ENCODE assay signal across 24 cellular contexts in genomic region chr5:123753349-123754166, GRCh38.
DNase-seq lines count a peak whose midpoint lies in the region; ATAC-seq and TF ChIP-seq lines count a peak whose summit lies in the region.
"Had no signal": no experiment of that assay in that cellular context is flagged by ENCODE, and none has a peak within 500 bp of the region (broad histone marks: within the 10 kb centered on the region; RNA-seq: fewer than 3 reads in every experiment).

No MANE protein-coding gene starts in this region.

- intact Hi-C loops in A673 (cut with micrococcal nuclease; ENCODE audit: unreplicated experiment) = no loop called here
- intact Hi-C loops in aorta (cut with DNase I) = no loop called here

- peak overlapping the region; percentile 77 for H3K4me3 Mint-ChIP-seq in neural crest cell
- H3K4me3 Mint-ChIP-seq: activated B cell treated with CpG ODN at 0.5 μM for 24 hours; activated naive CD4-positive, alpha-beta T cell treated with anti-CD3 and anti-CD28 coated beads, Interleukin-2, amount 50 U/mL, for 24 hours had no signal

- no peak overlapping the region for H3K4me2 ChIP-seq in SK-N-SH

- no peaks in the 10 kb centered on the region for H3K79me2 ChIP-seq in SK-N-SH (ENCODE audit: insufficient read depth)

- no peaks in the 10 kb centered on the region for H4K20me1 ChIP-seq in SK-N-SH (ENCODE audit: insufficient read depth)

- no peak for TF ChIP-seq EP300 in SK-N-SH (IDR thresholded peaks at IDR 0.05; ENCODE audit: borderline replicate concordance in 1 of 2, low read depth in 1 of 2, low read length in 1 of 2)

- no peak for ATAC-seq in aorta (ENCODE audit: low FRiP score)
- ATAC-seq in GM18498 (IDR thresholded peaks at IDR 0.05; ENCODE audit: unreplicated experiment) = no peak
- ATAC-seq in HG02973 (IDR thresholded peaks at IDR 0.05; ENCODE audit: unreplicated experiment) = no peak

- H3K9me3 Mint-ChIP-seq in neural crest cell = peaks cover 1% of the 10 kb centered on the region
- H3K9me3 Mint-ChIP-seq: activated naive CD4-positive, alpha-beta T cell treated with anti-CD3 and anti-CD28 coated beads, Interleukin-2, amount 50 U/mL, for 24 hours had no signal

- H3K4me1 Mint-ChIP-seq in neural crest cell = peaks cover 53% of the 10 kb centered on the region
- H3K4me1 Mint-ChIP-seq: activated B cell treated with CpG ODN at 0.5 μM for 24 hours; activated naive CD4-positive, alpha-beta T cell treated with anti-CD3 and anti-CD28 coated beads, Interleukin-2, amount 50 U/mL, for 24 hours had no signal

- no peaks in the 10 kb centered on the region for H3K9me2 ChIP-seq in SK-N-SH

- no peak for TF ChIP-seq CTCF in A673 (conservative IDR thresholded peaks at IDR 0.05; ENCODE audit: low read depth, low read length)
- TF ChIP-seq CTCF in SK-N-SH (IDR thresholded peaks at IDR 0.05) = no peak
- no peak for TF ChIP-seq CTCF in neural crest cell (conservative IDR thresholded peaks at IDR 0.05)

- H3K27me3 ChIP-seq in A673 (replicated peaks; ENCODE audit: insufficient read depth, low read depth, low read length, poor library complexity) (no peaks in the 10 kb centered on the region), SK-N-SH (ENCODE audit: insufficient read depth) (no peaks in the 10 kb centered on the region), ectodermal cell (ENCODE audit: control insufficient read depth, insufficient read depth, low read length, poor library complexity, severe bottlenecking) (no peaks in the 10 kb centered on the region), aorta (ENCODE audit: control insufficient read depth in 1 of 2, insufficient read depth in 2 of 2, low read length in 1 of 2) (no peaks in the 10 kb centered on the region)
- H3K27me3 ChIP-seq: ascending aorta, heart left ventricle, MG63, SJCRH30 had no signal

- H3K27me3 Mint-ChIP-seq in neural crest cell (ENCODE audit: low read depth) = no peaks in the 10 kb centered on the region
- H3K27me3 Mint-ChIP-seq: activated B cell treated with CpG ODN at 0.5 μM for 24 hours; activated naive CD4-positive, alpha-beta T cell treated with anti-CD3 and anti-CD28 coated beads, Interleukin-2, amount 50 U/mL, for 24 hours had no signal

- H3K9me3 ChIP-seq in A673 (ENCODE audit: low read depth, low read length, poor library complexity, severe bottlenecking) = no peaks in the 10 kb centered on the region
- no peaks in the 10 kb centered on the region for H3K9me3 ChIP-seq in SK-N-SH
- H3K9me3 ChIP-seq in ectodermal cell (ENCODE audit: control insufficient read depth, low read length) = no peaks in the 10 kb centered on the region
- H3K9me3 ChIP-seq in aorta (ENCODE audit: control insufficient read depth, low read length) = no peaks in the 10 kb centered on the region
- H3K9me3 ChIP-seq: ascending aorta, psoas muscle, SJCRH30, thoracic aorta had no signal

- H3K36me3 Mint-ChIP-seq in neural crest cell (ENCODE audit: low read depth) = peaks cover 3% of the 10 kb centered on the region
- H3K36me3 Mint-ChIP-seq: activated naive CD4-positive, alpha-beta T cell treated with anti-CD3 and anti-CD28 coated beads, Interleukin-2, amount 50 U/mL, for 24 hours had no signal

- H3K9ac ChIP-seq in SK-N-SH = no peak overlapping the region; the same call in 1 of the 2 replicates

- H3K4me1 ChIP-seq in A673 (ENCODE audit: insufficient read depth, low read length, poor library complexity, severe bottlenecking) = peaks cover 20% of the 10 kb centered on the region
- peaks cover 27 to 43% of the 10 kb centered on the region in 2 experiments for H3K4me1 ChIP-seq in SK-N-SH (ENCODE audit: control insufficient read depth in 1 of 2, insufficient read depth in 2 of 2, low read depth in 1 of 2, low read length in 1 of 2)
- H3K4me1 ChIP-seq in ectodermal cell (ENCODE audit: control insufficient read depth, insufficient read depth, low read length) = peaks cover 22% of the 10 kb centered on the region
- peaks cover 0 to 3% of the 10 kb centered on the region in 2 donors for H3K4me1 ChIP-seq in aorta (ENCODE audit: control insufficient read depth in 1 of 2, insufficient read depth in 2 of 2, low read length in 2 of 2)

- TF ChIP-seq RAD21 in SK-N-SH (IDR thresholded peaks at IDR 0.05; ENCODE audit: low read length) = no peak

- CTCF ChIA-PET in A673 (lab: Charles Lee) (no interaction called here), SK-N-SH (lab: Yijun Ruan, JAX) (interaction anchor here (1.3 kb wide), 1 partner anchor 83 kb away, joined by 3 read pairs; no protein-coding TSS in a partner anchor)

- H2AFZ ChIP-seq in SK-N-SH (ENCODE audit: low read depth) = peak overlapping the region; percentile 58; the same call in 1 of the 2 replicates

- H3K4me3 ChIP-seq in A673 (ENCODE audit: low read depth, low read length, poor library complexity, severe bottlenecking) = no peak overlapping the region
- no peak overlapping the region for H3K4me3 ChIP-seq in SK-N-SH (ENCODE audit: low read depth in 2 of 2, low read length in 1 of 2)
- H3K4me3 ChIP-seq in ectodermal cell (ENCODE audit: insufficient read depth, low read depth, low read length) = no peak overlapping the region
- H3K4me3 ChIP-seq in aorta (ENCODE audit: low read length in 2 of 2) = no peak overlapping the region
- H3K4me3 ChIP-seq: ascending aorta, heart left ventricle, MG63, psoas muscle, thoracic aorta had no signal

- BruUV-seq in A673 (replicated peaks; lab: Mats Ljungman, UMichigan) = no TSS peak

- POLR2A ChIA-PET in A673 (lab: Charles Lee; ENCODE audit: low non-redundant PET) (no interaction called here), SK-N-SH (lab: Yijun Ruan, JAX) (no interaction called here)

- peaks cover 51% of the 10 kb centered on the region for H3F3A ChIP-seq in SK-N-SH (replicated peaks; ENCODE audit: insufficient read depth)

- H3K36me3 ChIP-seq in A673 (ENCODE audit: insufficient read depth, low read length, poor library complexity, severe bottlenecking) (no peaks in the 10 kb centered on the region), SK-N-SH (replicated peaks in 1 of 2; ENCODE audit: control insufficient read depth in 1 of 2, insufficient read depth in 2 of 2, low read length in 1 of 2) (peaks cover 0 to 2% of the 10 kb centered on the region in 2 experiments), ectodermal cell (ENCODE audit: control insufficient read depth, insufficient read depth, low read length) (no peaks in the 10 kb centered on the region), aorta (ENCODE audit: control insufficient read depth in 1 of 2, insufficient read depth in 2 of 2, low read length in 1 of 2) (no peaks in the 10 kb centered on the region)
- H3K36me3 ChIP-seq: ascending aorta, heart left ventricle, MG63, SJCRH30, thoracic aorta had no signal

- H3K27ac Mint-ChIP-seq in neural crest cell (ENCODE audit: unreplicated experiment) = peak overlapping the region; percentile 97
- H3K27ac Mint-ChIP-seq: activated B cell treated with CpG ODN at 0.5 μM for 24 hours; activated naive CD4-positive, alpha-beta T cell treated with anti-CD3 and anti-CD28 coated beads, Interleukin-2, amount 50 U/mL, for 24 hours had no signal

- WGBS in SK-N-SH (ENCODE audit: low lambda C conversion rate) = 78% methylated on average over 5 of the region's 5 CpGs
- 93 to 94% methylated on average over 3 of the region's 5 CpGs for WGBS in ectodermal cell, 2 experiments
- 65 to 79% methylated on average over 5 of the region's 5 CpGs for WGBS in aorta, 2 donors

- H3K27ac ChIP-seq in A673 (ENCODE audit: low read depth, low read length, poor library complexity, severe bottlenecking) (no peak overlapping the region), SK-N-SH (ENCODE audit: low read depth in 2 of 2, low read length in 1 of 2) (peak overlapping the region; percentile 90 to 95), ectodermal cell (ENCODE audit: insufficient read depth, low read depth, low read length, poor library complexity, severe bottlenecking) (peak overlapping the region; percentile 68), aorta (ENCODE audit: low read depth in 1 of 2, low read length in 2 of 2) (no peak overlapping the region)
- H3K27ac ChIP-seq: psoas muscle, thoracic aorta had no signal

- DNase-seq in A673 (ENCODE audit: low spot score) = peak; percentile 5
- no peak for DNase-seq in SK-N-SH
- no peak for DNase-seq in neural crest cell (ENCODE audit: low read depth, low spot score)
- no peak for DNase-seq in aorta
- DNase-seq in NCI-H1436 (lab: John Stamatoyannopoulos, UW) = no peak
- DNase-seq: activated B cell treated with CpG ODN at 0.5 μM for 24 hours; activated CD4-positive, alpha-beta T cell treated with anti-CD3 and anti-CD28 coated beads, Interleukin-2, amount 50 U/mL, for 48 hours; activated CD8-positive, alpha-beta memory T cell treated with anti-CD3 and anti-CD28 coated beads, Interleukin-2, amount 50 U/mL, for 4 hours; DMS153; effector CD4-positive, alpha-beta T cell; heart left ventricle; KG1; NCI-H82; psoas muscle; stimulated activated naive CD4-positive, alpha-beta T cell treated with Interleukin-2 at 50 U/mL for 16 hours; T-helper 1 cell had no signal

TF ChIP-seq in SK-N-SH, 30 proteins besides CTCF, POLR2A, EP300 and RAD21:
- TF ChIP-seq TEAD4 (IDR thresholded peaks at IDR 0.05; ENCODE audit: borderline replicate concordance, insufficient read depth) (no peak), GABPA (IDR thresholded peaks at IDR 0.05; ENCODE audit: low read depth) (no peak), CHD2 (IDR thresholded peaks at IDR 0.05; ENCODE audit: low read length, partially characterized antibody) (no peak), JUND (IDR thresholded peaks at IDR 0.05) (no peak), GATA2 (CRISPR knock-in tag; IDR thresholded peaks at IDR 0.05) (no peak), IRF3 (IDR thresholded peaks at IDR 0.05; ENCODE audit: low read depth, low read length) (no peak), RFX5 (IDR thresholded peaks at IDR 0.05; ENCODE audit: low read length) (no peak)
TF ChIP-seq in SK-N-SH: peak in this region for 0.

Comparison
In these comparisons a context has a peak if more than half of its experiments do, and no peak if none do; other contexts are left out.
1. H3K27ac ChIP-seq: peak in SK-N-SH (2 of 2) and ectodermal cell (single experiment); none in A673 (single experiment) and aorta (0 of 2).